In the genomic region with DNA sequence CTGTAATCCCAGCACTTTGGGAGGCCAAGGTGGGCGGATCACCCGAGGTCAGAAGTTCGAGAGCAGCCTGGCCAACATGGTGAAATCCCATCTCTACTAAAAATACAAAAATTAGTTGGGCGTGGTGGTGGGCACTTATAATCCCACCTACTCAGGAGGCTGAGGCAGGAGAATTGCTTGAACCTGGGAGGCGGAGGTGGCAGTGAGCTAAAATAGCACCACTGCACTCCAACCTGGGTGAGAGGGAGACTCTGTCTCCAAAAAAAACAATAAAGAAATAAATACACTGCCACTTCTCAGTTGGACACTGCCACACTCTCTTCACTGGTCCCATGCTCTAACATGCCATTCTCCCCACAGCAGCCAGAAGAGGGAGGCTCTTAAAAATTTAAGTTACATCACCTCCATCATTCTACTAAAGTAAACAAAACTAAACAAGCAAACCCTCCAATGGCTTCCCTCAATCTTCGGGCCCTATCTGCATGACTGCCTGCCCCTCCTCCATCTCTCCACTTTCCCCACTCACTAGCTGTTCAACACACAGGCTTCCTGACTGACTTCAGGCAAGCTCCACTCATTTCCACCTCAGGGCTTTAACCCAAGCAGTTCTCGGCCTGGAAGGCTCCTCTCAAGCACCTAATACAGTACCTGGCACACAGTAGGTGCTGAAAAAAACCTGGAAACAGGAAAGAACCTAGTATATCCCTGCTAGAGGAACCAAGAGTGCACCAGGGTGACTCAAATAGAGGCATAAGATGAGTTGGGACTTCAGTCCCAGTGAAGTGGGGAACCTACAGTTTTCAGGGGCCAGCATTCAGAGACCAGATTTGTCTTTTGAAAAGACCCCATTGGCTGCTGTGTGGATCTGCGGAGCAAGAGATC, we compare ENCODE assay signal across 15 cellular contexts. TPM values are rescaled to one million over a fixed set of nuclear protein-coding genes. Genes with fewer than 3 reads are reported as not detected.
A peak's percentile ranks its signal among the peaks of the same experiment; 100 is the strongest.
DNase-seq lines count a peak whose midpoint lies in the region; ATAC-seq and TF ChIP-seq lines count a peak whose summit lies in the region.
"Had no signal": no experiment of that assay in that cellular context is flagged by ENCODE, and none has a peak within 500 bp of the region (broad histone marks: within the 10 kb centered on the region; RNA-seq: fewer than 3 reads in every experiment).

No MANE protein-coding gene starts in this region.

- intact Hi-C loops in activated T-helper 2 cell treated with anti-CD3 and anti-CD28 coated beads, Interferon-gamma antibody, Interleukin-2, Interleukin-4, amounts not matched to agents 10 μg/mL and 5 μg/mL and 100 μg/mL, durations not matched to agents 14 hours and 24 hours and 36 hours (cut with micrococcal nuclease), result no loop called here

- H3K79me2 ChIP-seq in OCI-LY3 (ENCODE audit: low read length), result peaks cover 77% of the 10 kb centered on the region
- H3K79me2 ChIP-seq in hepatocyte, result peaks cover 70% of the 10 kb centered on the region

- H2AFZ ChIP-seq in OCI-LY3 (ENCODE audit: low read depth, low read length) (no peak overlapping the region), hepatocyte (no peak overlapping the region)

- peaks cover 5% of the 10 kb centered on the region; the same call in 1 of the 2 replicates for H3K36me3 Mint-ChIP-seq in HFFc6 (ENCODE audit: low read depth)
- peaks cover 9% of the 10 kb centered on the region for H3K36me3 Mint-ChIP-seq in activated T-helper 2 cell treated with anti-CD3 and anti-CD28 coated beads, Interferon-gamma antibody, Interleukin-2, Interleukin-4, amounts not matched to agents 10 μg/mL and 5 μg/mL and 100 μg/mL, durations not matched to agents 14 hours and 24 hours and 36 hours (ENCODE audit: low read depth)
- H3K36me3 Mint-ChIP-seq in activated naive CD8-positive, alpha-beta T cell treated with anti-CD3 and anti-CD28 coated beads, Interleukin-2, amount 50 U/mL, for 24 hours (ENCODE audit: low read depth), result peaks cover 21% of the 10 kb centered on the region

- peak overlapping the region in 10 of 11 experiments; percentile 36 to 97 (median 92); a peak in 13 of 22 replicates for H3K9ac ChIP-seq in BLaER1 treated with 17β-estradiol and CSF1 and Interleukin-3, amounts not matched to agents 10 nM and 100 nM
- no peak overlapping the region for H3K9ac ChIP-seq in OCI-LY3 (ENCODE audit: low read length)

- no peaks in the 10 kb centered on the region for H3K9me3 Mint-ChIP-seq in HFFc6
- H3K9me3 Mint-ChIP-seq in activated T-helper 2 cell treated with anti-CD3 and anti-CD28 coated beads, Interferon-gamma antibody, Interleukin-2, Interleukin-4, amounts not matched to agents 10 μg/mL and 5 μg/mL and 100 μg/mL, durations not matched to agents 14 hours and 24 hours and 36 hours, result no peaks in the 10 kb centered on the region
- no peaks in the 10 kb centered on the region for H3K9me3 Mint-ChIP-seq in activated naive CD8-positive, alpha-beta T cell treated with anti-CD3 and anti-CD28 coated beads, Interleukin-2, amount 50 U/mL, for 24 hours
- H3K9me3 Mint-ChIP-seq: activated CD4-positive, alpha-beta memory T cell treated with anti-CD3 and anti-CD28 coated beads for 36 hours had no signal

- H3K4me1 Mint-ChIP-seq in HFFc6 (ENCODE audit: low read depth), result peaks cover 11% of the 10 kb centered on the region
- H3K4me1 Mint-ChIP-seq in activated T-helper 2 cell treated with anti-CD3 and anti-CD28 coated beads, Interferon-gamma antibody, Interleukin-2, Interleukin-4, amounts not matched to agents 10 μg/mL and 5 μg/mL and 100 μg/mL, durations not matched to agents 14 hours and 24 hours and 36 hours (ENCODE audit: low read depth), result peaks cover 13% of the 10 kb centered on the region
- peaks cover 26% of the 10 kb centered on the region for H3K4me1 Mint-ChIP-seq in activated naive CD8-positive, alpha-beta T cell treated with anti-CD3 and anti-CD28 coated beads, Interleukin-2, amount 50 U/mL, for 24 hours

- peak overlapping the region in 10 of 11 experiments; percentile 2 to 94 (median 27); a peak in 13 of 22 replicates for H3K27ac ChIP-seq in BLaER1 treated with 17β-estradiol and CSF1 and Interleukin-3, amounts not matched to agents 10 nM and 100 nM
- H3K27ac ChIP-seq in OCI-LY3 (ENCODE audit: low read length), result peak overlapping the region; percentile 10; the same call in 1 of the 2 replicates
- peak overlapping the region; percentile 62 for H3K27ac ChIP-seq in hepatocyte
- H3K27ac ChIP-seq: spleen had no signal

- peak; percentile 8 for DNase-seq in HFFc6
- peak; percentile 30 for DNase-seq in hepatocyte (ENCODE audit: low spot score)
- DNase-seq in stimulated activated CD8-positive, alpha-beta memory T cell treated with anti-CD3 and anti-CD28 coated beads, Interleukin-4, amount 100 ng/mL, for 48 hours, result no peak
- DNase-seq in 8988T, result no peak
- DNase-seq in activated T-helper 2 cell treated with anti-CD3 and anti-CD28 coated beads, Interferon-gamma antibody, Interleukin-2, Interleukin-4, amounts not matched to agents 10 μg/mL and 5 μg/mL and 100 μg/mL, durations not matched to agents 14 hours and 24 hours and 36 hours (ENCODE audit: low spot score), result no peak
- DNase-seq in activated naive CD8-positive, alpha-beta T cell treated with anti-CD3 and anti-CD28 coated beads, Interleukin-2, amount 50 U/mL, for 24 hours, result no peak
- DNase-seq: activated CD4-positive, alpha-beta memory T cell treated with anti-CD3 and anti-CD28 coated beads for 36 hours; dorsolateral prefrontal cortex; hippocampal formation; NCI-H2171 treated with DMSO at 0.1 percent for 48 hours; spleen had no signal

- TF ChIP-seq CTCF in HFFc6 (IDR thresholded peaks at IDR 0.05) (no peak), OCI-LY3 (IDR thresholded peaks at IDR 0.05; ENCODE audit: low read depth, low read length) (no peak), hepatocyte (IDR thresholded peaks at IDR 0.05; ENCODE audit: poor library complexity) (no peak)

- peaks cover 4% of the 10 kb centered on the region; the same call in 1 of the 2 replicates for H3K27me3 Mint-ChIP-seq in HFFc6 (ENCODE audit: insufficient read depth)
- H3K27me3 Mint-ChIP-seq in activated T-helper 2 cell treated with anti-CD3 and anti-CD28 coated beads, Interferon-gamma antibody, Interleukin-2, Interleukin-4, amounts not matched to agents 10 μg/mL and 5 μg/mL and 100 μg/mL, durations not matched to agents 14 hours and 24 hours and 36 hours (ENCODE audit: low read depth), result no peaks in the 10 kb centered on the region
- no peaks in the 10 kb centered on the region for H3K27me3 Mint-ChIP-seq in activated naive CD8-positive, alpha-beta T cell treated with anti-CD3 and anti-CD28 coated beads, Interleukin-2, amount 50 U/mL, for 24 hours
- H3K27me3 Mint-ChIP-seq: activated CD4-positive, alpha-beta memory T cell treated with anti-CD3 and anti-CD28 coated beads for 36 hours; activated naive CD8-positive, alpha-beta T cell had no signal

- H3K27ac Mint-ChIP-seq in HFFc6, result no peak overlapping the region
- H3K27ac Mint-ChIP-seq in activated T-helper 2 cell treated with anti-CD3 and anti-CD28 coated beads, Interferon-gamma antibody, Interleukin-2, Interleukin-4, amounts not matched to agents 10 μg/mL and 5 μg/mL and 100 μg/mL, durations not matched to agents 14 hours and 24 hours and 36 hours, result no peak overlapping the region
- H3K27ac Mint-ChIP-seq in activated naive CD8-positive, alpha-beta T cell treated with anti-CD3 and anti-CD28 coated beads, Interleukin-2, amount 50 U/mL, for 24 hours, result no peak overlapping the region
- H3K27ac Mint-ChIP-seq: activated CD4-positive, alpha-beta memory T cell treated with anti-CD3 and anti-CD28 coated beads for 36 hours; activated naive CD8-positive, alpha-beta T cell had no signal

- H3K4me3 ChIP-seq in BLaER1 treated with 17β-estradiol and CSF1 and Interleukin-3, amounts not matched to agents 10 nM and 100 nM, result peak overlapping the region in 3 of 10 experiments; percentile 87 to 92 (median 89); a peak in 3 of 20 replicates
- H3K4me3 ChIP-seq in OCI-LY3 (ENCODE audit: low read length) (0 out of 2 replicates have a peak overlapping the region, but pooled peaks have one; percentile 81), hepatocyte (no peak overlapping the region)
- H3K4me3 ChIP-seq: dorsolateral prefrontal cortex, spleen had no signal

- H4K20me1 ChIP-seq in BLaER1 treated with 17β-estradiol and CSF1 and Interleukin-3, amounts not matched to agents 10 nM and 100 nM, result peaks cover 12 to 65% (median 55%) of the 10 kb centered on the region in 11 experiments; a peak in 21 of 22 replicates
- H4K20me1 ChIP-seq in OCI-LY3 (ENCODE audit: insufficient read depth, low read length) (peaks cover 38% of the 10 kb centered on the region), hepatocyte (ENCODE audit: insufficient read depth, poor library complexity, severe bottlenecking) (peaks cover 7% of the 10 kb centered on the region)

- H3K4me1 ChIP-seq in BLaER1 treated with 17β-estradiol and CSF1 and Interleukin-3, amounts not matched to agents 10 nM and 100 nM, result peaks cover 24 to 38% (median 34%) of the 10 kb centered on the region in 10 experiments
- H3K4me1 ChIP-seq in OCI-LY3 (ENCODE audit: low read length), result peaks cover 42% of the 10 kb centered on the region
- H3K4me1 ChIP-seq in hepatocyte (ENCODE audit: insufficient read depth), result peaks cover 21% of the 10 kb centered on the region

- no peak for ATAC-seq in activated naive CD8-positive, alpha-beta T cell treated with anti-CD3 and anti-CD28 coated beads, Interleukin-2, amount 50 U/mL, for 24 hours

- peaks cover 9 to 51% (median 33%) of the 10 kb centered on the region in 11 experiments for H3K36me3 ChIP-seq in BLaER1 treated with 17β-estradiol and CSF1 and Interleukin-3, amounts not matched to agents 10 nM and 100 nM
- H3K36me3 ChIP-seq in OCI-LY3 (replicated peaks; ENCODE audit: low read depth, low read length), result peaks cover 35% of the 10 kb centered on the region
- no peaks in the 10 kb centered on the region for H3K36me3 ChIP-seq in hepatocyte (replicated peaks; ENCODE audit: insufficient read depth, low read depth)

- no peaks in the 10 kb centered on the region for H3K9me2 ChIP-seq in hepatocyte (replicated peaks; ENCODE audit: insufficient read depth)

- WGBS in hepatocyte (ENCODE audit: low lambda C conversion rate, missing lambda C conversion rate), result 85% methylated on average over 8 of the region's 8 CpGs

- H3K9me3 ChIP-seq in BLaER1 treated with 17β-estradiol and CSF1 and Interleukin-3, amounts not matched to agents 10 nM and 100 nM (replicated peaks in 1 of 11), result peaks cover 0 to 4% (median 0%) of the 10 kb centered on the region in 11 experiments; a peak in 1 of 22 replicates
- H3K9me3 ChIP-seq in OCI-LY3 (ENCODE audit: insufficient read depth, low read length), result no peaks in the 10 kb centered on the region
- no peaks in the 10 kb centered on the region for H3K9me3 ChIP-seq in hepatocyte (ENCODE audit: low read depth)
- H3K9me3 ChIP-seq: spleen had no signal

- no peaks in the 10 kb centered on the region for H3K27me3 ChIP-seq in BLaER1 treated with 17β-estradiol and CSF1 and Interleukin-3, amounts not matched to agents 10 nM and 100 nM
- no peaks in the 10 kb centered on the region for H3K27me3 ChIP-seq in OCI-LY3 (ENCODE audit: low read depth, low read length)
- H3K27me3 ChIP-seq in hepatocyte, result no peaks in the 10 kb centered on the region
- H3K27me3 ChIP-seq: dorsolateral prefrontal cortex, spleen had no signal

- H3K4me3 Mint-ChIP-seq in HFFc6, result no peak overlapping the region
- H3K4me3 Mint-ChIP-seq in activated T-helper 2 cell treated with anti-CD3 and anti-CD28 coated beads, Interferon-gamma antibody, Interleukin-2, Interleukin-4, amounts not matched to agents 10 μg/mL and 5 μg/mL and 100 μg/mL, durations not matched to agents 14 hours and 24 hours and 36 hours (ENCODE audit: low read depth), result no peak overlapping the region
- no peak overlapping the region for H3K4me3 Mint-ChIP-seq in activated naive CD8-positive, alpha-beta T cell treated with anti-CD3 and anti-CD28 coated beads, Interleukin-2, amount 50 U/mL, for 24 hours
- H3K4me3 Mint-ChIP-seq: activated naive CD8-positive, alpha-beta T cell had no signal

- peak overlapping the region; percentile 82 to 99 (median 93) for H3K4me2 ChIP-seq in BLaER1 treated with 17β-estradiol and CSF1 and Interleukin-3, amounts not matched to agents 10 nM and 100 nM
- H3K4me2 ChIP-seq in OCI-LY3 (ENCODE audit: low read length), result peak overlapping the region; percentile 77
- H3K4me2 ChIP-seq in hepatocyte, result peak overlapping the region; percentile 92

RNA-seq across cellular contexts. Expression of a gene that starts 3.0 kb away (rescaled TPM):
- total RNA-seq in HFFc6 (2021; fragmentation: NEBNext Ultra II Directional; extraction: Animal tissue kit (Norgen Biotek cat#: 25700)), result 100 to 1,000 TPM; 104 to 150 (median 109) TPM
- total RNA-seq in hepatocyte, result 124 and 142 TPM in 2 replicates
- 74.3 and 81.1 TPM in 2 replicates for polyA plus RNA-seq in hepatocyte
- total RNA-seq in activated T-helper 2 cell treated with anti-CD3 and anti-CD28 coated beads, Interferon-gamma antibody, Interleukin-2, Interleukin-4, amounts not matched to agents 10 μg/mL and 5 μg/mL and 100 μg/mL, durations not matched to agents 14 hours and 24 hours and 36 hours, result 120 and 122 TPM in 2 replicates

RNA-seq across cellular contexts. Expression of a gene that starts 58.9 kb away (rescaled TPM):
- total RNA-seq in HFFc6 (2021; fragmentation: NEBNext Ultra II Directional; extraction: Animal tissue kit (Norgen Biotek cat#: 25700)), result not detected
- not detected in 2 replicates for total RNA-seq in hepatocyte
- polyA plus RNA-seq in hepatocyte, result 2.3 and 3.3 TPM in 2 replicates
- not detected in 2 replicates for total RNA-seq in activated T-helper 2 cell treated with anti-CD3 and anti-CD28 coated beads, Interferon-gamma antibody, Interleukin-2, Interleukin-4, amounts not matched to agents 10 μg/mL and 5 μg/mL and 100 μg/mL, durations not matched to agents 14 hours and 24 hours and 36 hours
- total RNA-seq: activated CD4-positive, alpha-beta memory T cell treated with anti-CD3 and anti-CD28 coated beads for 36 hours; myocyte; spleen had no signal

Comparison
In these comparisons a context has a peak if more than half of its experiments do, and no peak if none do; other contexts are left out.
1. H3K27ac ChIP-seq: peak in every context shown above with its lines; median percentile 62 in hepatocyte; 27 in BLaER1 treated with 17β-estradiol and CSF1 and Interleukin-3, amounts not matched to agents 10 nM and 100 nM; 10 in OCI-LY3.
2. DNase-seq: peak in HFFc6 (single experiment) and hepatocyte (single experiment); none in stimulated activated CD8-positive, alpha-beta memory T cell treated with anti-CD3 and anti-CD28 coated beads, Interleukin-4, amount 100 ng/mL, for 48 hours (single experiment), 8988T (single experiment), activated T-helper 2 cell treated with anti-CD3 and anti-CD28 coated beads, Interferon-gamma antibody, Interleukin-2, Interleukin-4, amounts not matched to agents 10 μg/mL and 5 μg/mL and 100 μg/mL, durations not matched to agents 14 hours and 24 hours and 36 hours (single experiment) and activated naive CD8-positive, alpha-beta T cell treated with anti-CD3 and anti-CD28 coated beads, Interleukin-2, amount 50 U/mL, for 24 hours (single experiment).
3. Peak in every context shown above with its lines, with median percentiles within 50 percentile points of each other: H3K4me2 ChIP-seq.